36 cellular contexts compared by ENCODE assay signal in genomic region chr19:876780-877314, GRCh38. TPM values are rescaled to one million over a fixed set of nuclear protein-coding genes. Genes with fewer than 3 reads are reported as not detected.
"Had no signal": no experiment of that assay in that cellular context is flagged by ENCODE, and none has a peak within 500 bp of the region (broad histone marks: within the 10 kb centered on the region; RNA-seq: fewer than 3 reads in every experiment).

No MANE protein-coding gene starts in this region.

- H3K27ac ChIP-seq: colonic mucosa, esophagus muscularis mucosa, heart right ventricle, left lung, parathyroid adenoma, right atrium auricular region, sigmoid colon, thoracic aorta, tibial nerve, upper lobe of right lung, uterus had no signal

- FAIRE-seq: endothelial cell of umbilical vein, islet of Langerhans had no signal

- DNase-seq: colonic mucosa; effector CD8-positive, alpha-beta T cell; foreskin melanocyte; glutamatergic neuron; heart right ventricle; hippocampal formation; left cardiac atrium; left lung; mesenchymal stem cell; mucosa of descending colon; naive B cell; sigmoid colon; stimulated activated CD4-positive, alpha-beta T cell treated with anti-CD3 and anti-CD28 coated beads, Interleukin-2, amount 100 ng/mL, for 24 hours; stimulated activated CD4-positive, alpha-beta T cell treated with anti-CD3 and anti-CD28 coated beads, Interleukin-4, amount 100 ng/mL, for 24 hours; stimulated activated naive CD4-positive, alpha-beta T cell treated with Interleukin-2 at 50 U/mL for 16 hours; upper lobe of right lung; uterus had no signal

- H3K27ac Mint-ChIP-seq: dendritic cell treated with granulocyte-macrophage colony-stimulating factor and Interleukin-4, amounts not matched to agents 40 ng/mL and 50 ng/mL, for 4 days; mesothelial cell of epicardium; natural killer cell treated with Interleukin-12 subunit alpha and Interleukin-12 subunit beta and Interleukin-15 and Interleukin-18, amount 100 ng/mL, for 72 hours; progenitor cell of endocrine pancreas; stimulated activated effector memory CD8-positive, alpha-beta T cell treated with anti-CD3 and anti-CD28 coated beads, Interleukin-12 subunit alpha, Interleukin-12 subunit beta, amount 100 ng/mL, for 72 hours had no signal

- H2AFZ ChIP-seq: parathyroid adenoma had no signal

- H3K36me3 Mint-ChIP-seq: naive B cell; natural killer cell treated with Interleukin-12 subunit alpha and Interleukin-12 subunit beta and Interleukin-15 and Interleukin-18, amount 100 ng/mL, for 72 hours had no signal

- ATAC-seq: heart right ventricle; left cardiac atrium; left lung; mucosa of descending colon; natural killer cell treated with Interleukin-12 subunit alpha and Interleukin-12 subunit beta and Interleukin-15 and Interleukin-18, amount 100 ng/mL, for 72 hours; stimulated activated effector memory CD8-positive, alpha-beta T cell treated with anti-CD3 and anti-CD28 coated beads, Interleukin-12 subunit alpha, Interleukin-12 subunit beta, amount 100 ng/mL, for 72 hours; upper lobe of right lung had no signal

- H3K27me3 ChIP-seq: colonic mucosa, esophagus muscularis mucosa, heart right ventricle, left lung, right atrium auricular region, sigmoid colon, tibial nerve, upper lobe of right lung, uterus had no signal

- H3K36me3 ChIP-seq: uterus had no signal

- H3K4me1 ChIP-seq: parathyroid adenoma had no signal

- H3K27me3 Mint-ChIP-seq: dendritic cell treated with granulocyte-macrophage colony-stimulating factor and Interleukin-4, amounts not matched to agents 40 ng/mL and 50 ng/mL, for 4 days; naive B cell; natural killer cell treated with Interleukin-12 subunit alpha and Interleukin-12 subunit beta and Interleukin-15 and Interleukin-18, amount 100 ng/mL, for 72 hours; progenitor cell of endocrine pancreas had no signal

- H3K9ac ChIP-seq: parathyroid adenoma had no signal

- H3K9me3 ChIP-seq: colonic mucosa, esophagus muscularis mucosa, heart right ventricle, left lung, mucosa of descending colon, right atrium auricular region, sigmoid colon, thoracic aorta, tibial nerve, upper lobe of right lung, uterus had no signal

- H3K4me1 Mint-ChIP-seq: mesothelial cell of epicardium, neural crest cell had no signal

- H3K4me3 ChIP-seq: colonic mucosa, esophagus muscularis mucosa, heart right ventricle, left lung, mucosa of descending colon, right atrium auricular region, sigmoid colon, thoracic aorta, tibial nerve, upper lobe of right lung, uterus had no signal

- H3K4me3 Mint-ChIP-seq: dendritic cell treated with granulocyte-macrophage colony-stimulating factor and Interleukin-4, amounts not matched to agents 40 ng/mL and 50 ng/mL, for 4 days; mesothelial cell of epicardium; naive B cell; natural killer cell treated with Interleukin-12 subunit alpha and Interleukin-12 subunit beta and Interleukin-15 and Interleukin-18, amount 100 ng/mL, for 72 hours; neural crest cell; stimulated activated effector memory CD8-positive, alpha-beta T cell treated with anti-CD3 and anti-CD28 coated beads, Interleukin-12 subunit alpha, Interleukin-12 subunit beta, amount 100 ng/mL, for 72 hours had no signal

- H3K9me3 Mint-ChIP-seq: dendritic cell treated with granulocyte-macrophage colony-stimulating factor and Interleukin-4, amounts not matched to agents 40 ng/mL and 50 ng/mL, for 4 days; mesothelial cell of epicardium; naive B cell; natural killer cell treated with Interleukin-12 subunit alpha and Interleukin-12 subunit beta and Interleukin-15 and Interleukin-18, amount 100 ng/mL, for 72 hours; neural crest cell; stimulated activated effector memory CD8-positive, alpha-beta T cell treated with anti-CD3 and anti-CD28 coated beads, Interleukin-12 subunit alpha, Interleukin-12 subunit beta, amount 100 ng/mL, for 72 hours had no signal

RNA-seq across cellular contexts. Expression of gene RNU6-9, which starts 16.4 kb away (rescaled TPM):
- total RNA-seq: colonic mucosa; endothelial cell of umbilical vein; epithelial cell of proximal tubule; esophagus muscularis mucosa; heart right ventricle; kidney epithelial cell; left cardiac atrium; left lung; lower leg skin; lung microvascular endothelial cell; mesothelial cell of epicardium; mucosa of descending colon; natural killer cell treated with Interleukin-12 subunit alpha and Interleukin-12 subunit beta and Interleukin-15 and Interleukin-18, amount 100 ng/mL, for 72 hours; neural crest cell; osteoblast; progenitor cell of endocrine pancreas; right atrium auricular region; sigmoid colon; skeletal muscle tissue; thoracic aorta; tibial nerve; upper lobe of right lung; uterus had no signal
- polyA plus RNA-seq: endothelial cell of umbilical vein, heart right ventricle, sigmoid colon had no signal

RNA-seq across cellular contexts. Expression of gene CFD, which starts 17.4 kb away (rescaled TPM):
- total RNA-seq: neural crest cell had no signal

RNA-seq across cellular contexts. Expression of gene ELANE, which starts 24.7 kb away (rescaled TPM):
- total RNA-seq: colonic mucosa; endothelial cell of umbilical vein; epithelial cell of proximal tubule; lung microvascular endothelial cell; mesothelial cell of epicardium; natural killer cell treated with Interleukin-12 subunit alpha and Interleukin-12 subunit beta and Interleukin-15 and Interleukin-18, amount 100 ng/mL, for 72 hours; neural crest cell; progenitor cell of endocrine pancreas had no signal
- polyA plus RNA-seq: endothelial cell of umbilical vein had no signal

RNA-seq across cellular contexts. Expression of gene PRTN3, which starts 36.0 kb away (rescaled TPM):
- total RNA-seq: colonic mucosa; endothelial cell of umbilical vein; epithelial cell of proximal tubule; heart right ventricle; kidney epithelial cell; left cardiac atrium; lung microvascular endothelial cell; mesothelial cell of epicardium; mucosa of descending colon; natural killer cell treated with Interleukin-12 subunit alpha and Interleukin-12 subunit beta and Interleukin-15 and Interleukin-18, amount 100 ng/mL, for 72 hours; neural crest cell; osteoblast; progenitor cell of endocrine pancreas; right atrium auricular region; sigmoid colon; thoracic aorta; tibial nerve; upper lobe of right lung had no signal
- polyA plus RNA-seq: endothelial cell of umbilical vein, sigmoid colon had no signal
